ENCODE assay signal across 10 cellular contexts in the genomic region with DNA sequence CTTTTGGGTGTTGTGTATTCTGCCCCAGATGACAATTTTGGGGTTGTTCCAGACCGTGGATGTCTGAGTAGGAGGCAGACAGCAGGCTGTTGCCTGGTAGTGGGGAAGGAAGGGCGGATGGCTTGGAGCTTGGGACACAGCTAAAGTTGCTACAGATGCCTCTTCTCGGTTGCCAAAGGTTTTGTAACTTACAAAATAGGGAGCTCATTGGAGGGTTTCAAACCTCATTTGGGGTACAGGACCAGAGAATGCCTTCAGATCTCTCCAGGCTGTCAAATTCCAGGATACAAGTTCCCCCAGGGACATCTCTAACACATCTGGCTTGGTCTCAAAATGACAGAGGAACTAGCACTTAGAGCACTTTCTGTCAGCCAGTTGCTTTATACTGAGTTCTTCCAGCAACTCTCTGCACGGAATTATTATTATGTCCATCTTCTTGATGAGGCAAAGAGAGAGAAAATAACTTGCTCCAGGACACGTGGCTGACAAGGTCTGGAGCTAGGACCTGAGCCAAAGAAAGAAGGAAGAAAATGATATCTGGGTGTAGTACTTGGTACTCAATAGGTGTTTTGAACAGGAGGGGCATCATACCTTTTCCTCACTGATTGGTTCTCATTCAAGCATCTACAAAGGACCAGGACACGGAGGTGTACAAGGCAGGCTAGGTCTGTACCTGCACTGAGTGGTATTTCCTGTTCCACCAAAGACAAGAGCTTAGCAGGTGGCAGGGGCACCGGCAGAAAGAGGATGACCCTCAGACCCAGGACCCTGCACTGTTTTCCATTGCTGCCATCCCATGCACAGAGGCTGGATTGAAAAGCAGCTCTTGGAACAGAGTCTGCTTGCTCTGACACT. TPM values are rescaled to one million over a fixed set of nuclear protein-coding genes. Genes with fewer than 3 reads are reported as not detected.
DNase-seq lines count a peak whose midpoint lies in the region; ATAC-seq and TF ChIP-seq lines count a peak whose summit lies in the region.
"Had no signal": no experiment of that assay in that cellular context is flagged by ENCODE, and none has a peak within 500 bp of the region (broad histone marks: within the 10 kb centered on the region; RNA-seq: fewer than 3 reads in every experiment).

No MANE protein-coding gene starts in this region.

- H3K4me1 ChIP-seq in adrenal gland (replicated peaks in 1 of 2) (peaks cover 54 to 57% of the 10 kb centered on the region in 2 donors), upper lobe of left lung (peaks cover 10 to 24% (median 14%) of the 10 kb centered on the region in 4 donors)

- no peaks in the 10 kb centered on the region for H3K36me3 ChIP-seq in adrenal gland (replicated peaks in 1 of 2)
- H3K36me3 ChIP-seq in upper lobe of left lung = no peaks in the 10 kb centered on the region

- intact Hi-C loops in adrenal gland (cut with DNase I) = no loop called here

- H3K27ac ChIP-seq in adrenal gland (peak overlapping the region; percentile 18 to 92 (median 82)), upper lobe of left lung (peak overlapping the region in 3 of 4 donors; percentile 44 to 69 (median 64))

- H3K27me3 ChIP-seq in adrenal gland (no peaks in the 10 kb centered on the region), upper lobe of left lung (no peaks in the 10 kb centered on the region)

- no peak for TF ChIP-seq EP300 in upper lobe of left lung (IDR thresholded peaks at IDR 0.05)

- TF ChIP-seq CTCF in adrenal gland (IDR thresholded peaks at IDR 0.05) (no peak), fibroblast of mammary gland (conservative IDR thresholded peaks at IDR 0.05; ENCODE audit: control insufficient read depth, insufficient read depth, low read depth, low read length) (no peak), omental fat pad (IDR thresholded peaks at IDR 0.05) (no peak), upper lobe of left lung (IDR thresholded peaks at IDR 0.05) (no peak)

- H3K4me3 ChIP-seq in adrenal gland = no peak overlapping the region
- no peak overlapping the region for H3K4me3 ChIP-seq in fibroblast of mammary gland (ENCODE audit: control insufficient read depth, low read depth, low read length)
- no peak overlapping the region for H3K4me3 ChIP-seq in upper lobe of left lung

- H3K9me3 ChIP-seq in adrenal gland (replicated peaks in 1 of 3) (no peaks in the 10 kb centered on the region), upper lobe of left lung (no peaks in the 10 kb centered on the region)

- peak; percentile 9 for ATAC-seq in omental fat pad (ENCODE audit: low FRiP score)
- peak; percentile 31 to 63 for ATAC-seq in upper lobe of left lung (ENCODE audit: low FRiP score in 2 of 2)
- ATAC-seq in HG02763 (IDR thresholded peaks at IDR 0.05; ENCODE audit: unreplicated experiment) = no peak
- no peak for ATAC-seq in GM18873 (IDR thresholded peaks at IDR 0.05; ENCODE audit: low FRiP score, unreplicated experiment)
- ATAC-seq: activated CD8-positive, alpha-beta memory T cell treated with anti-CD3 and anti-CD28 coated beads, Interleukin-2, amount 10 ng/mL, durations not matched to agents 7 days and 5 days; stimulated activated naive CD8-positive, alpha-beta T cell treated with anti-CD3 and anti-CD28 coated beads, Interleukin-15, amount 100 ng/mL, for 72 hours had no signal

- TF ChIP-seq POLR2A in adrenal gland (IDR thresholded peaks at IDR 0.05) (no peak), upper lobe of left lung (IDR thresholded peaks at IDR 0.05) (peak in 1 of 4 donors; percentile 16)

- 51 to 64% (median 54%) methylated on average over 5 to 7 of the region's 7 CpGs for WGBS in adrenal gland, 4 donors
- WGBS in upper lobe of left lung, 2 donors = 52 to 62% methylated on average over 6 to 7 of the region's 7 CpGs

- DNase-seq in adrenal gland (peak in 3 of 7 donors; percentile 24 to 33 (median 31)), fibroblast of mammary gland (ENCODE audit: low read depth) (peak; percentile 50), omental fat pad (ENCODE audit: low spot score) (no peak), upper lobe of left lung (no peak), superior temporal gyrus (ENCODE audit: extremely low spot score) (no peak)
- DNase-seq: activated CD8-positive, alpha-beta memory T cell treated with anti-CD3 and anti-CD28 coated beads, Interleukin-2, amount 10 ng/mL, durations not matched to agents 7 days and 5 days; NCI-H345; stimulated activated naive CD8-positive, alpha-beta T cell treated with anti-CD3 and anti-CD28 coated beads, Interleukin-15, amount 100 ng/mL, for 72 hours had no signal

RNA-seq across cellular contexts. Expression of gene SLC1A2, which starts 55.9 kb away (rescaled TPM):
- total RNA-seq in adrenal gland = 10 to 100 TPM in 4 of 8 donors, 1 to 10 TPM in 4; 2.3 to 51.3 (median 8.7) TPM
- polyA plus RNA-seq in adrenal gland = 10 to 100 TPM in 1 of 3 donors, 1 to 10 TPM in 2; 1.4 to 13.3 (median 2.2) TPM
- total RNA-seq in omental fat pad = 1 to 10 TPM in 3 of 4 donors, under 1 TPM in 1; 0.96 to 5.0 (median 2.8) TPM
- 1 to 10 TPM; 1.5 to 3.1 (median 2.0) TPM for total RNA-seq in upper lobe of left lung
- total RNA-seq: activated CD8-positive, alpha-beta memory T cell treated with anti-CD3 and anti-CD28 coated beads, Interleukin-2, amount 10 ng/mL, durations not matched to agents 7 days and 5 days had no signal

Comparison
In these comparisons a context has a peak if more than half of its experiments do, and no peak if none do; other contexts are left out.
1. ATAC-seq: peak in omental fat pad (single experiment) and upper lobe of left lung (2 of 2); none in HG02763 (single experiment) and GM18873 (single experiment).